Comparison of ENCODE assay signal across 8 cellular contexts in genomic region chr17:56819431-56820145, GRCh38. TPM values are rescaled to one million over a fixed set of nuclear protein-coding genes. Genes with fewer than 3 reads are reported as not detected.
DNase-seq lines count a peak whose midpoint lies in the region; ATAC-seq and TF ChIP-seq lines count a peak whose summit lies in the region.

No MANE protein-coding gene starts in this region.

- H3K4me3 ChIP-seq in CD4-positive, CD25-positive, alpha-beta regulatory T cell (ENCODE audit: low read depth, low read length) = no peak overlapping the region
- H3K4me3 ChIP-seq in OCI-LY3 (ENCODE audit: low read length) = peak overlapping the region; percentile 30

- H3K4me3 Mint-ChIP-seq in CD4-positive, CD25-positive, alpha-beta regulatory T cell = no peak overlapping the region
- H3K4me3 Mint-ChIP-seq in nephron = no peak overlapping the region
- peak overlapping the region; percentile 14 to 46 for H3K4me3 Mint-ChIP-seq in stimulated activated naive CD8-positive, alpha-beta T cell treated with anti-CD3 and anti-CD28 coated beads, Interleukin-15, amount 100 ng/mL, for 72 hours

- H3K9me3 Mint-ChIP-seq in CD4-positive, CD25-positive, alpha-beta regulatory T cell = no peaks in the 10 kb centered on the region
- H3K9me3 Mint-ChIP-seq in nephron = no peaks in the 10 kb centered on the region
- H3K9me3 Mint-ChIP-seq in stimulated activated naive CD8-positive, alpha-beta T cell treated with anti-CD3 and anti-CD28 coated beads, Interleukin-15, amount 100 ng/mL, for 72 hours = no peaks in the 10 kb centered on the region

- peaks cover 15% of the 10 kb centered on the region for H3K36me3 Mint-ChIP-seq in CD4-positive, CD25-positive, alpha-beta regulatory T cell
- H3K36me3 Mint-ChIP-seq in nephron (ENCODE audit: low read depth) = peaks cover 3% of the 10 kb centered on the region

- H3K9ac ChIP-seq in OCI-LY3 (ENCODE audit: low read length) = no peak overlapping the region

- no peak overlapping the region for H3K27ac ChIP-seq in CD4-positive, CD25-positive, alpha-beta regulatory T cell (ENCODE audit: insufficient read depth, low read length, poor library complexity, severe bottlenecking)
- no peak overlapping the region for H3K27ac ChIP-seq in OCI-LY3 (ENCODE audit: low read length)

- peak overlapping the region; percentile 67 for H3K4me2 ChIP-seq in OCI-LY3 (ENCODE audit: low read length)

- H3K79me2 ChIP-seq in OCI-LY3 (ENCODE audit: low read length) = no peaks in the 10 kb centered on the region

- H3K4me1 Mint-ChIP-seq in CD4-positive, CD25-positive, alpha-beta regulatory T cell = peaks cover 4 to 7% (median 5%) of the 10 kb centered on the region in 4 donors
- no peaks in the 10 kb centered on the region for H3K4me1 Mint-ChIP-seq in nephron
- H3K4me1 Mint-ChIP-seq in stimulated activated naive CD8-positive, alpha-beta T cell treated with anti-CD3 and anti-CD28 coated beads, Interleukin-15, amount 100 ng/mL, for 72 hours = peaks cover 25% of the 10 kb centered on the region

- TF ChIP-seq CTCF in OCI-LY3 (IDR thresholded peaks at IDR 0.05; ENCODE audit: low read depth, low read length) = peak; percentile 67
- TF ChIP-seq CTCF in nephron (IDR thresholded peaks at IDR 0.05; ENCODE audit: unreplicated experiment in 3 of 3) = peak; percentile 84 to 89 (median 88)

- H3K36me3 ChIP-seq in CD4-positive, CD25-positive, alpha-beta regulatory T cell (ENCODE audit: control insufficient read depth, insufficient read depth, low read length) = no peaks in the 10 kb centered on the region
- H3K36me3 ChIP-seq in OCI-LY3 (replicated peaks; ENCODE audit: low read depth, low read length) = no peaks in the 10 kb centered on the region

- no peaks in the 10 kb centered on the region for H3K9me3 ChIP-seq in CD4-positive, CD25-positive, alpha-beta regulatory T cell (ENCODE audit: control insufficient read depth in 2 of 2, low read length in 2 of 2)
- H3K9me3 ChIP-seq in OCI-LY3 (ENCODE audit: insufficient read depth, low read length) = no peaks in the 10 kb centered on the region

- no peaks in the 10 kb centered on the region for H4K20me1 ChIP-seq in OCI-LY3 (ENCODE audit: insufficient read depth, low read length)

- no peak for TF ChIP-seq POLR2A in erythroblast (IDR thresholded peaks at IDR 0.05; ENCODE audit: low read length)

- no peaks in the 10 kb centered on the region for H3K27me3 Mint-ChIP-seq in CD4-positive, CD25-positive, alpha-beta regulatory T cell
- H3K27me3 Mint-ChIP-seq in nephron (ENCODE audit: low read depth) = peaks cover 11% of the 10 kb centered on the region
- H3K27me3 Mint-ChIP-seq in stimulated activated naive CD8-positive, alpha-beta T cell treated with anti-CD3 and anti-CD28 coated beads, Interleukin-15, amount 100 ng/mL, for 72 hours = no peaks in the 10 kb centered on the region

- no peaks in the 10 kb centered on the region for H3K4me1 ChIP-seq in CD4-positive, CD25-positive, alpha-beta regulatory T cell (ENCODE audit: control insufficient read depth, insufficient read depth, low read length, poor library complexity, severe bottlenecking)
- H3K4me1 ChIP-seq in OCI-LY3 (ENCODE audit: low read length) = peaks cover 11% of the 10 kb centered on the region

- H2AFZ ChIP-seq in OCI-LY3 (ENCODE audit: low read depth, low read length) = 0 out of 2 replicates have a peak overlapping the region, but pooled peaks have one; percentile 49

- ATAC-seq in CD4-positive, CD25-positive, alpha-beta regulatory T cell (ENCODE audit: low read depth in 2 of 2) = peak; percentile 75 to 81
- peak; percentile 74 for ATAC-seq in GM19455 (IDR thresholded peaks at IDR 0.05; ENCODE audit: unreplicated experiment)
- ATAC-seq in stimulated activated naive CD8-positive, alpha-beta T cell treated with anti-CD3 and anti-CD28 coated beads, Interleukin-15, amount 100 ng/mL, for 72 hours = peak; percentile 83

- DNase-seq in CD4-positive, CD25-positive, alpha-beta regulatory T cell = peak; percentile 56 to 82 (median 72)
- DNase-seq in HuH-7.5 (ENCODE audit: low spot score) (peak; percentile 79), erythroblast (lab: John Stamatoyannopoulos, UW) (peak; percentile 65 to 86)
- DNase-seq in activated CD8-positive, alpha-beta memory T cell treated with anti-CD3 and anti-CD28 coated beads, Interleukin-2, amount 50 U/mL, for 4 hours = peak; percentile 69
- peak; percentile 73 for DNase-seq in stimulated activated naive CD8-positive, alpha-beta T cell treated with anti-CD3 and anti-CD28 coated beads, Interleukin-15, amount 100 ng/mL, for 72 hours

- H3K27me3 ChIP-seq in CD4-positive, CD25-positive, alpha-beta regulatory T cell (ENCODE audit: control insufficient read depth, insufficient read depth, low read length) = no peaks in the 10 kb centered on the region
- H3K27me3 ChIP-seq in OCI-LY3 (ENCODE audit: low read depth, low read length) = no peaks in the 10 kb centered on the region

- peak overlapping the region in 2 of 3 donors; percentile 12 to 88 for H3K27ac Mint-ChIP-seq in CD4-positive, CD25-positive, alpha-beta regulatory T cell
- H3K27ac Mint-ChIP-seq in nephron = no peak overlapping the region
- peak overlapping the region; percentile 19 to 57 for H3K27ac Mint-ChIP-seq in stimulated activated naive CD8-positive, alpha-beta T cell treated with anti-CD3 and anti-CD28 coated beads, Interleukin-15, amount 100 ng/mL, for 72 hours

RNA-seq across cellular contexts. Expression of gene C17orf67, which starts 14.1 kb away (rescaled TPM):
- 6.2 TPM for total RNA-seq in CD4-positive, CD25-positive, alpha-beta regulatory T cell
- 1 to 10 TPM; 1.5 to 2.4 (median 2.1) TPM for polyA plus RNA-seq in CD4-positive, CD25-positive, alpha-beta regulatory T cell

RNA-seq across cellular contexts. Expression of gene DGKE, which starts 14.4 kb away (rescaled TPM):
- 45.5 TPM for total RNA-seq in CD4-positive, CD25-positive, alpha-beta regulatory T cell
- polyA plus RNA-seq in CD4-positive, CD25-positive, alpha-beta regulatory T cell = 1 to 10 TPM; 6.2 to 9.5 (median 7.4) TPM

Comparison
In these comparisons a context has a peak if more than half of its experiments do, and no peak if none do; other contexts are left out.
1. H3K27ac Mint-ChIP-seq: peak in CD4-positive, CD25-positive, alpha-beta regulatory T cell (2 of 3) and stimulated activated naive CD8-positive, alpha-beta T cell treated with anti-CD3 and anti-CD28 coated beads, Interleukin-15, amount 100 ng/mL, for 72 hours (2 of 2); none in nephron (0 of 3).
2. H3K4me3 Mint-ChIP-seq: peak in stimulated activated naive CD8-positive, alpha-beta T cell treated with anti-CD3 and anti-CD28 coated beads, Interleukin-15, amount 100 ng/mL, for 72 hours (2 of 2); none in CD4-positive, CD25-positive, alpha-beta regulatory T cell (0 of 4) and nephron (0 of 3).
3. Peak in every context shown above with its lines, with median percentiles within 50 percentile points of each other: ATAC-seq and DNase-seq.